ENCODE assay signal across 1 cellular context in genomic region chr1:167977245-167977644, GRCh38.
TF ChIP-seq lines count a peak whose summit lies in the region.

No MANE protein-coding gene starts in this region.

TF ChIP-seq in K562, 482 proteins besides CTCF, POLR2A, EP300 and RAD21 (continued from another document):
- no peak for TF ChIP-seq TEAD1 (CRISPR knock-in tag; IDR thresholded peaks at IDR 0.05)
- no peak for TF ChIP-seq SIN3A (IDR thresholded peaks at IDR 0.05; ENCODE audit: borderline replicate concordance in 2 of 2, control insufficient read depth in 1 of 2, low read depth in 2 of 2, low read length in 2 of 2)
- TF ChIP-seq CBX5 (IDR thresholded peaks at IDR 0.05; ENCODE audit: borderline replicate concordance, low read depth) = 0 out of 2 replicates have a peak, but pooled peaks have one; percentile 68
- TF ChIP-seq TRIM24 (IDR thresholded peaks at IDR 0.05) = peak; percentile 15 to 64; a peak in 1 of 4 replicates
- TF ChIP-seq CHAMP1 (IDR thresholded peaks at IDR 0.05) = peak; percentile 38; the same call in 1 of the 2 replicates
- TF ChIP-seq TRIM28 (IDR thresholded peaks at IDR 0.05) = peak; percentile 80
- no peak for TF ChIP-seq HMBOX1 (IDR thresholded peaks at IDR 0.05)
- TF ChIP-seq SMARCB1 (IDR thresholded peaks at IDR 0.05; ENCODE audit: insufficient read length, low read depth) = no peak
